In genomic region chr6:166446567-166447065, GRCh38 we compare ENCODE assay signal across 29 cellular contexts.
A peak's percentile ranks its signal among the peaks of the same experiment; 100 is the strongest.
DNase-seq lines count a peak whose midpoint lies in the region; ATAC-seq, FAIRE-seq and TF ChIP-seq lines count a peak whose summit lies in the region.
"Had no signal": no experiment of that assay in that cellular context is flagged by ENCODE, and none has a peak within 500 bp of the region (broad histone marks: within the 10 kb centered on the region; RNA-seq: fewer than 3 reads in every experiment).

No MANE protein-coding gene starts in this region.

- no peaks in the 10 kb centered on the region for H3K27me3 ChIP-seq in astrocyte (ENCODE audit: insufficient read depth, low read length)
- no peaks in the 10 kb centered on the region for H3K27me3 ChIP-seq in hepatocyte
- no peaks in the 10 kb centered on the region for H3K27me3 ChIP-seq in osteoblast (ENCODE audit: insufficient read depth, low read length)
- H3K27me3 ChIP-seq: BE2C had no signal

- no peak overlapping the region for H3K27ac ChIP-seq in astrocyte (ENCODE audit: low read depth, low read length)
- H3K27ac ChIP-seq in hepatocyte: peak overlapping the region; percentile 87
- H3K27ac ChIP-seq in osteoblast (ENCODE audit: low read depth, low read length): no peak overlapping the region
- H3K27ac ChIP-seq: 22Rv1 had no signal

- TF ChIP-seq CTCF in astrocyte (IDR thresholded peaks at IDR 0.05; ENCODE audit: insufficient read depth, low read depth, low read length) (no peak), hepatocyte (IDR thresholded peaks at IDR 0.05; ENCODE audit: poor library complexity) (no peak), osteoblast (IDR thresholded peaks at IDR 0.05; ENCODE audit: extremely low read depth, low read depth, low read length) (no peak)

- H3K4me1 ChIP-seq in astrocyte (ENCODE audit: insufficient read depth, low read length): no peaks in the 10 kb centered on the region
- no peaks in the 10 kb centered on the region for H3K4me1 ChIP-seq in hepatocyte (ENCODE audit: insufficient read depth)
- no peaks in the 10 kb centered on the region for H3K4me1 ChIP-seq in osteoblast (ENCODE audit: insufficient read depth, low read length)
- H3K4me1 ChIP-seq: BE2C had no signal

- no peak overlapping the region for H3K9ac ChIP-seq in astrocyte (ENCODE audit: low read length)

- H4K20me1 ChIP-seq in astrocyte (ENCODE audit: insufficient read depth, low read length): no peaks in the 10 kb centered on the region
- H4K20me1 ChIP-seq in hepatocyte (ENCODE audit: insufficient read depth, poor library complexity, severe bottlenecking): no peaks in the 10 kb centered on the region
- peaks cover 6% of the 10 kb centered on the region for H4K20me1 ChIP-seq in osteoblast (ENCODE audit: insufficient read depth, low read length)

- H3K9me3 Mint-ChIP-seq in astrocyte (ENCODE audit: unreplicated experiment): no peaks in the 10 kb centered on the region
- H3K9me3 Mint-ChIP-seq: CD8-positive, alpha-beta memory T cell had no signal

- H3K4me3 ChIP-seq in astrocyte (ENCODE audit: insufficient read depth, low read depth, low read length) (no peak overlapping the region), hepatocyte (no peak overlapping the region), osteoblast (ENCODE audit: insufficient read depth, low read length) (no peak overlapping the region)
- H3K4me3 ChIP-seq: GM12878, GM23338 had no signal

- no peaks in the 10 kb centered on the region for H3K9me2 ChIP-seq in hepatocyte (replicated peaks; ENCODE audit: insufficient read depth)

- H3K79me2 ChIP-seq in astrocyte (ENCODE audit: insufficient read depth, low read length) (no peaks in the 10 kb centered on the region), hepatocyte (no peaks in the 10 kb centered on the region), osteoblast (ENCODE audit: insufficient read depth, low read length) (no peaks in the 10 kb centered on the region)

- DNase-seq in NCI-H2171 treated with DMSO at 0.1 percent for 48 hours (lab: John Stamatoyannopoulos, UW): peak; percentile 15
- DNase-seq in NCI-H2171 (lab: John Stamatoyannopoulos, UW): no peak
- no peak for DNase-seq in astrocyte (ENCODE audit: low read depth)
- DNase-seq in hepatocyte (ENCODE audit: low spot score): peak; percentile 64
- DNase-seq in osteoblast (ENCODE audit: insufficient read length, low spot score, missing footprints): peak; percentile 49
- no peak for DNase-seq in A172 (ENCODE audit: low spot score)
- DNase-seq: ACHN; BE2C; CD8-positive, alpha-beta memory T cell; DMS 273 treated with DMSO at 0.1 percent for 48 hours; DMS79; EL; GDM1; H9; KG1; MM.1S; NCI-H1694; NCI-H2029 treated with DMSO at 0.1 percent for 48 hours; NCI-H226; NCI-H510A; NCI-H69; RPMI8226; SHP77 treated with DMSO at 0.1 percent for 48 hours had no signal

- H2AFZ ChIP-seq in astrocyte (ENCODE audit: low read depth, low read length) (no peak overlapping the region), hepatocyte (no peak overlapping the region), osteoblast (ENCODE audit: low read length) (no peak overlapping the region)
- H2AFZ ChIP-seq: GM23338 had no signal

- H3K4me3 Mint-ChIP-seq in astrocyte (ENCODE audit: unreplicated experiment): peak overlapping the region; percentile 50
- H3K4me3 Mint-ChIP-seq: CD14-positive monocyte; CD8-positive, alpha-beta memory T cell; GM23338; H9 had no signal

- peaks cover 7% of the 10 kb centered on the region for H3K36me3 ChIP-seq in astrocyte (ENCODE audit: insufficient read depth, low read length)
- H3K36me3 ChIP-seq in hepatocyte (replicated peaks; ENCODE audit: insufficient read depth, low read depth): no peaks in the 10 kb centered on the region
- peaks cover 20% of the 10 kb centered on the region for H3K36me3 ChIP-seq in osteoblast (ENCODE audit: insufficient read depth, low read length)

- H3K27me3 Mint-ChIP-seq in astrocyte (ENCODE audit: low read depth, unreplicated experiment): no peaks in the 10 kb centered on the region

- FAIRE-seq in astrocyte (lab: Jason Lieb, UNC): no peak
- FAIRE-seq: GM12878 had no signal

- H3K4me2 ChIP-seq in astrocyte (ENCODE audit: low read length): no peak overlapping the region
- H3K4me2 ChIP-seq in hepatocyte: no peak overlapping the region
- no peak overlapping the region for H3K4me2 ChIP-seq in osteoblast (ENCODE audit: insufficient read depth, low read length)
- H3K4me2 ChIP-seq: GM23338 had no signal

- 75% methylated on average over 11 of the region's 11 CpGs for WGBS in hepatocyte (ENCODE audit: low lambda C conversion rate, missing lambda C conversion rate)

- H3K27ac Mint-ChIP-seq in astrocyte (ENCODE audit: unreplicated experiment): peak overlapping the region; percentile 43
- H3K27ac Mint-ChIP-seq: CD14-positive monocyte, GM23338, H9 had no signal

- no peak for ATAC-seq in HG03354 (IDR thresholded peaks at IDR 0.05; ENCODE audit: poor library complexity, severe bottlenecking, unreplicated experiment)
- ATAC-seq in HG03159 (IDR thresholded peaks at IDR 0.05; ENCODE audit: unreplicated experiment): no peak
- ATAC-seq: GM12878, GM23338 had no signal

- H3K36me3 Mint-ChIP-seq in astrocyte (ENCODE audit: low read depth, unreplicated experiment): peaks cover 25% of the 10 kb centered on the region

- H3K9me3 ChIP-seq in astrocyte (ENCODE audit: insufficient read depth, low read depth, low read length): no peaks in the 10 kb centered on the region
- H3K9me3 ChIP-seq in hepatocyte (ENCODE audit: low read depth): no peaks in the 10 kb centered on the region
- no peaks in the 10 kb centered on the region for H3K9me3 ChIP-seq in osteoblast (ENCODE audit: low read depth, low read length)
- H3K9me3 ChIP-seq: BE2C had no signal

- peaks cover 5% of the 10 kb centered on the region for H3K4me1 Mint-ChIP-seq in astrocyte (ENCODE audit: low read depth, unreplicated experiment)
- H3K4me1 Mint-ChIP-seq: CD8-positive, alpha-beta memory T cell; GM23338; H9 had no signal

Comparison
In these comparisons a context has a peak if more than half of its experiments do, and no peak if none do; other contexts are left out.
1. DNase-seq: peak in NCI-H2171 treated with DMSO at 0.1 percent for 48 hours (single experiment), hepatocyte (single experiment) and osteoblast (single experiment); none in NCI-H2171 (single experiment), astrocyte (single experiment) and A172 (single experiment).